In genomic region chr3:185852562-185853135, GRCh38 we compare ENCODE assay signal across 1 cellular context.
TF ChIP-seq lines count a peak whose summit lies in the region.

No MANE protein-coding gene starts in this region.

TF ChIP-seq in HCT116, 20 proteins besides CTCF, POLR2A, EP300 and RAD21 (continued from another document):
- no peak for TF ChIP-seq ATF3 (IDR thresholded peaks at IDR 0.05)
- TF ChIP-seq SRF (IDR thresholded peaks at IDR 0.05; ENCODE audit: low read depth), result no peak
- no peak for TF ChIP-seq TCF7L2 (IDR thresholded peaks at IDR 0.05; ENCODE audit: borderline replicate concordance, extremely low read depth, insufficient read depth, insufficient read length)
- no peak for TF ChIP-seq SP1 (IDR thresholded peaks at IDR 0.05; ENCODE audit: low read depth)
- no peak for TF ChIP-seq REST (IDR thresholded peaks at IDR 0.05; ENCODE audit: low read depth)
